ENCODE assay signal across 8 cellular contexts in the genomic region with DNA sequence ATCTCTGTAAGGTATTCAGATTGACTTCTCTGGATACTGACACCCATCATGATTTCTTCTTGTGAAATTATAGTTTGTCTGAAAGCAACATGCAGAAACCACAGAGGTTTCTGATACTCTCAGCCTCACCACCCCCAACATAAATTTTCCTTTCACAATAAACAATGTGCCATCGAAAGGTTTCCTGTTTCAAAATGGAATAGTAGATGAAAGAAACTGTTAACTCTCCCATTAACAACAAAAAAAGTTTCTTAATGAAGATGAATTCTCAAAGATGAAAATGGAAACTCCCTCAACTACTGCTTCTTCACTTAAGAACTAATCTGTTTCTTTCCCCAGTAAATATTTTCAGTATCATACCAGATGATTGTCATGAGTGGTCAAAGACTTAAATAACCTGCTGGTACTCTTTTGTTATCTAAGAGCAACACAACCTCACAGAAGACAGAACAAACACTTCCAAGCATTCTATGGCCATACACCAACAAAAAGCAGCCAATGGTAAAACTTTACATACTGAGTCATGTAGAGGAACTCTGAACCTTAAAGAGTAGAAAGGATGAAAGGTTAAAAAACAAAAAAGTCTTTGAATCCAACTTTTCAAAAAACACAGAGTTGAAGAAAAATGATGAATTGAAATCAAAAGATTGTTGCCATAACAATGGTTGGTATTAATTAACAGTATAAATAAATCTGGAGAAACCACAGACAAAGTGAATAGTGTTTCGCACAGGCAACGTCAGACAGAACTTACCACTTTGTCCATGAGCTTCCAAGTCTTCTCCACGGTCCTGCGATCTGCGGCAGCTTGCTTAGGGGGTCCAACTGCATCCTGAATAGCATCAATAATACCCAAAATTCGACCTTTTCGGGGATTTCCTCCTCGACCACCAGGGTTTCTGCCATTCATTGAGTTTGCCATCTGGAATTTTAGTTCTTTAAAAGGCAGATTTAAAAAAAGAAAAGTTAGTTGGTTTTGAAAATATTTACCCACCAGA. TPM values are rescaled to one million over a fixed set of nuclear protein-coding genes. Genes with fewer than 3 reads are reported as not detected.
DNase-seq lines count a peak whose midpoint lies in the region; ATAC-seq and TF ChIP-seq lines count a peak whose summit lies in the region.

No MANE protein-coding gene starts in this region.

- peaks cover 0 to 70% (median 52%) of the 10 kb centered on the region in 12 donors for H3K4me1 ChIP-seq in heart left ventricle
- H3K4me1 ChIP-seq in naive thymus-derived CD4-positive, alpha-beta T cell (ENCODE audit: control insufficient read depth in 2 of 2, insufficient read depth in 2 of 2, low read length in 2 of 2) = peaks cover 32 to 54% of the 10 kb centered on the region in 2 donors

- H3K9me3 ChIP-seq in heart left ventricle = no peaks in the 10 kb centered on the region
- no peaks in the 10 kb centered on the region for H3K9me3 ChIP-seq in naive thymus-derived CD4-positive, alpha-beta T cell (ENCODE audit: control insufficient read depth in 2 of 3, low read length in 3 of 3)

- 9 to 21% (median 12%) methylated on average over 9 of the region's 9 CpGs for WGBS in heart left ventricle, 4 donors

- H3K27ac ChIP-seq in heart left ventricle = peak overlapping the region; percentile 89 to 99 (median 98)
- peak overlapping the region in 22 of 59 donors; percentile 3 to 98 (median 42) for H3K27ac ChIP-seq in dorsolateral prefrontal cortex
- H3K27ac ChIP-seq in naive thymus-derived CD4-positive, alpha-beta T cell (ENCODE audit: low read depth, low read length) = peak overlapping the region; percentile 91

- H3K36me3 Mint-ChIP-seq in naive thymus-derived CD4-positive, alpha-beta T cell = peaks cover 0 to 33% (median 11%) of the 10 kb centered on the region in 5 donors

- POLR2A ChIA-PET in naive thymus-derived CD4-positive, alpha-beta T cell (lab: Charles Lee) = interaction anchor here (0.6 to 2.5 kb wide), 7 partner anchors 8 to 492 kb away, joined by 3 to 10 read pairs (median 3); no protein-coding TSS in a partner anchor

- no peaks in the 10 kb centered on the region for H3K27me3 ChIP-seq in heart left ventricle
- H3K27me3 ChIP-seq in dorsolateral prefrontal cortex = no peaks in the 10 kb centered on the region
- no peaks in the 10 kb centered on the region for H3K27me3 ChIP-seq in naive thymus-derived CD4-positive, alpha-beta T cell (ENCODE audit: control insufficient read depth in 2 of 2, insufficient read depth in 2 of 2, low read length in 2 of 2)

- TF ChIP-seq CTCF in heart left ventricle (IDR thresholded peaks at IDR 0.05) (no peak), dorsolateral prefrontal cortex (IDR thresholded peaks at IDR 0.05 in 54 of 56, conservative IDR thresholded peaks at IDR 0.05 in 2 of 56; ENCODE audit: low read depth in 1 of 56, partially characterized antibody in 56 of 56) (peak in 4 of 56 donors; percentile 9 to 18 (median 12))

- peaks cover 23 to 60% (median 52%) of the 10 kb centered on the region in 7 donors for H3K4me1 Mint-ChIP-seq in naive thymus-derived CD4-positive, alpha-beta T cell

- H3K27ac Mint-ChIP-seq in naive thymus-derived CD4-positive, alpha-beta T cell = peak overlapping the region; percentile 83 to 98 (median 94)

- CTCF ChIA-PET in naive thymus-derived CD4-positive, alpha-beta T cell (lab: Charles Lee) = interaction anchor here (0.8 to 1.5 kb wide), 2 partner anchors 59 to 340 kb away, joined by 3 to 5 read pairs; no protein-coding TSS in a partner anchor

- TF ChIP-seq POLR2A in heart left ventricle (IDR thresholded peaks at IDR 0.05) = no peak

- H3K9me3 Mint-ChIP-seq in naive thymus-derived CD4-positive, alpha-beta T cell = no peaks in the 10 kb centered on the region

- DNase-seq in heart left ventricle (peak in 2 of 5 donors; percentile 25 to 38), Right ventricle myocardium inferior (ENCODE audit: missing footprints) (no peak), dorsolateral prefrontal cortex (no peak), NCI-H2171 treated with DMSO at 0.1 percent for 48 hours (lab: John Stamatoyannopoulos, UW) (no peak), NCI-H187 (lab: John Stamatoyannopoulos, UW) (no peak)
- DNase-seq in naive thymus-derived CD4-positive, alpha-beta T cell = peak in 6 of 9 donors; percentile 14 to 51 (median 30)

- intact Hi-C loops in heart left ventricle (cut with DNase I) = loop anchor here (5.0 to 10.0 kb wide), 15 partner anchors 40 to 1195 kb away; no protein-coding TSS in a partner anchor
- intact Hi-C loops in Right ventricle myocardium inferior (cut with DNase I) = loop anchor here (5.0 kb wide), 5 partner anchors 35 to 340 kb away; no protein-coding TSS in a partner anchor
- intact Hi-C loops in dorsolateral prefrontal cortex (cut with DNase I) = loop anchor here in 1 of 2 donors (5.0 to 10.0 kb wide), 2 partner anchors 120 to 172 kb away; no protein-coding TSS in a partner anchor
- intact Hi-C loops in naive thymus-derived CD4-positive, alpha-beta T cell (cut with micrococcal nuclease) = loop anchor here (1.0 to 5.0 kb wide), 6 partner anchors 20 to 1655 kb away; partner anchors contain the start of gene BBX (in 1 of the 2)

- peak overlapping the region; percentile 69 to 98 (median 91) for H3K4me3 ChIP-seq in heart left ventricle
- H3K4me3 ChIP-seq in dorsolateral prefrontal cortex = peak overlapping the region; percentile 61 to 98 (median 91)
- H3K4me3 ChIP-seq in naive thymus-derived CD4-positive, alpha-beta T cell (ENCODE audit: low read length) = peak overlapping the region; percentile 86

- peaks cover 0 to 35% (median 3%) of the 10 kb centered on the region in 9 donors for H3K36me3 ChIP-seq in heart left ventricle
- peaks cover 0 to 15% (median 8%) of the 10 kb centered on the region in 3 experiments for H3K36me3 ChIP-seq in naive thymus-derived CD4-positive, alpha-beta T cell (ENCODE audit: control insufficient read depth in 2 of 3, insufficient read depth in 3 of 3, low read length in 3 of 3)

- no peak for ATAC-seq in heart left ventricle
- ATAC-seq in Right ventricle myocardium inferior = no peak
- ATAC-seq in HG02678 (IDR thresholded peaks at IDR 0.05; ENCODE audit: unreplicated experiment) = peak; percentile 30
- ATAC-seq in naive thymus-derived CD4-positive, alpha-beta T cell = no peak

- H3K4me3 Mint-ChIP-seq in naive thymus-derived CD4-positive, alpha-beta T cell = peak overlapping the region; percentile 89 to 100 (median 97)

- H3K27me3 Mint-ChIP-seq in naive thymus-derived CD4-positive, alpha-beta T cell = no peaks in the 10 kb centered on the region

TF ChIP-seq in PFSK-1, 5 proteins besides CTCF, POLR2A, EP300 and RAD21:
- TF ChIP-seq POLR2AphosphoS5 (IDR thresholded peaks at IDR 0.05; ENCODE audit: low read depth, low read length) (no peak), SIN3A (IDR thresholded peaks at IDR 0.05; ENCODE audit: borderline replicate concordance, insufficient read depth, low read length) (0 out of 2 replicates have a peak, but pooled peaks have one; percentile 11)

RNA-seq across cellular contexts. Expression of gene CBLB, which starts 1.9 kb away (rescaled TPM):
- 10 to 100 TPM; 30.0 to 74.4 (median 44.8) TPM for total RNA-seq in heart left ventricle
- polyA plus RNA-seq in heart left ventricle = 10 to 100 TPM; 18.6 to 25.4 TPM
- total RNA-seq in Right ventricle myocardium inferior = 54.6 TPM
- polyA plus RNA-seq in PFSK-1 (2012; ENCODE audit: insufficient read length, low read depth) = 11.5 TPM
- total RNA-seq in dorsolateral prefrontal cortex = 10 to 100 TPM; 13.4 to 34.8 (median 20.8) TPM
- total RNA-seq in naive thymus-derived CD4-positive, alpha-beta T cell = 100 to 1,000 TPM in 3 of 5 experiments, 10 to 100 TPM in 2; 82.8 to 135 (median 109) TPM
- 10 to 100 TPM; 22.4 to 30.4 TPM for polyA plus RNA-seq in naive thymus-derived CD4-positive, alpha-beta T cell

Comparison
In these comparisons a context has a peak if more than half of its experiments do, and no peak if none do; other contexts are left out.
1. DNase-seq: peak in naive thymus-derived CD4-positive, alpha-beta T cell (6 of 9); none in Right ventricle myocardium inferior (single experiment), dorsolateral prefrontal cortex (0 of 10), NCI-H2171 treated with DMSO at 0.1 percent for 48 hours (single experiment) and NCI-H187 (0 of 2).
2. Peak in every context shown above with its lines, with median percentiles within 50 percentile points of each other: H3K4me3 ChIP-seq.